10 cellular contexts compared by ENCODE assay signal in the genomic region with DNA sequence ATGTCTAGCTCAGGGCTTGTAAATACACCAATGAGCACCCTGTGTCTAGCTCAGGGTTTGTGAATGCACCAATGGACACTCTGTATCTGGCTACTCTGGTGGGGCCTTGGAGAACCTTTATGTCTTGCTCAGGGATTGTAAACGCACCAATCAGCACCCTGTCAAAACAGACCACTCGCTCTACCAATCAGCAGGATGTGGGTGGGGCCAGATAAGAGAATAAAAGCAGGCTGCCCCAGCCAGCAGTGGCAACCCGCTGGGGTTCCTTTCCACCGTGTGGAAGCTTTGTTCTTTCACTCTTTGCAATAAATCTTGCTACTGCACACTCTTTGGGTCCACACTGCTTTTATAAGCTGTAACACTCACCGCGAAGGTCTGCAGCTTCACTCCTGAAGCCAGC. TPM values are rescaled to one million over a fixed set of nuclear protein-coding genes. Genes with fewer than 3 reads are reported as not detected.
DNase-seq lines count a peak whose midpoint lies in the region; ATAC-seq and TF ChIP-seq lines count a peak whose summit lies in the region.
"Not testable (repeated sequence)": the region's sequence is repeated elsewhere in the genome, so short reads cannot be mapped to it uniquely, and the experiment has no call there.
"Had no signal": no experiment of that assay in that cellular context is flagged by ENCODE, and none has a peak within 500 bp of the region (broad histone marks: within the 10 kb centered on the region; RNA-seq: fewer than 3 reads in every experiment).

No MANE protein-coding gene starts in this region.

- not testable (repeated sequence) for H3K36me3 ChIP-seq in neutrophil, upper lobe of left lung

- 0 out of 2 replicates have a peak overlapping the region, but pooled peaks have one; percentile 98 for H3K27ac ChIP-seq in HL-60 (replicated peaks)
- H3K27ac ChIP-seq in neutrophil, result peak overlapping the region; percentile 97
- H3K27ac ChIP-seq in upper lobe of left lung, result peak overlapping the region; percentile 31 to 87 (median 79)

- not testable (repeated sequence) for TF ChIP-seq CTCF in HL-60 (IDR thresholded peaks at IDR 0.05; ENCODE audit: insufficient read depth, low read length); neutrophil (IDR thresholded peaks at IDR 0.05); upper lobe of left lung (IDR thresholded peaks at IDR 0.05)

- peaks cover 38 to 44% of the 10 kb centered on the region in 2 experiments for H3K4me1 ChIP-seq in neutrophil (ENCODE audit: control insufficient read depth in 1 of 2, insufficient read depth in 1 of 2, low read depth in 1 of 2, low read length in 1 of 2)
- peaks cover 11 to 22% (median 14%) of the 10 kb centered on the region in 4 donors for H3K4me1 ChIP-seq in upper lobe of left lung

- peak in 1 of 4 donors; percentile 34 for TF ChIP-seq POLR2A in upper lobe of left lung (IDR thresholded peaks at IDR 0.05)

- H3K9me3 ChIP-seq in neutrophil, upper lobe of left lung: not testable (repeated sequence)

- peaks cover 8 to 12% of the 10 kb centered on the region in 2 donors for H3K36me3 Mint-ChIP-seq in activated T-cell treated with anti-CD3 and anti-CD28 coated beads, Interleukin-2, amount 50 U/mL, for 72 hours (ENCODE audit: insufficient read depth in 2 of 2)
- peaks cover 18% of the 10 kb centered on the region for H3K36me3 Mint-ChIP-seq in activated naive CD8-positive, alpha-beta T cell treated with anti-CD3 and anti-CD28 coated beads, Interleukin-2, amount 50 U/mL, for 24 hours (ENCODE audit: low read depth)
- peaks cover 11 to 26% of the 10 kb centered on the region in 2 donors for H3K36me3 Mint-ChIP-seq in stimulated activated naive B cell treated with anti-CD40 and anti-IgM and Interleukin-4, amounts not matched to agents 10 μg/mL and 1 μg/mL and 100 μg/mL, for 72 hours

- H3K4me3 ChIP-seq in HL-60 (replicated peaks; ENCODE audit: insufficient read depth, low read length), result not testable (repeated sequence)
- H3K4me3 ChIP-seq in neutrophil (ENCODE audit: low read depth in 1 of 2, low read length in 1 of 2) (peak overlapping the region; percentile 58 to 66), upper lobe of left lung (peak overlapping the region in 3 of 4 donors; percentile 11 to 32 (median 14))

- WGBS in upper lobe of left lung, 2 donors, result 77 to 80% methylated on average over 6 of the region's 6 CpGs

- H3K27me3 ChIP-seq in HL-60 (ENCODE audit: insufficient read depth, poor library complexity, severe bottlenecking); upper lobe of left lung: not testable (repeated sequence)
- peaks cover 20% of the 10 kb centered on the region for H3K27me3 ChIP-seq in neutrophil

- DNase-seq in HL-60 (ENCODE audit: low read depth in 1 of 2, low spot score in 1 of 2); upper lobe of left lung: not testable (repeated sequence)
- DNase-seq in activated CD4-positive, alpha-beta T cell treated with anti-CD3 and anti-CD28 coated beads, Interleukin-2, amount 50 U/mL, for 48 hours, result peak; percentile 26 to 38
- peak; percentile 46 to 59 for DNase-seq in activated T-cell treated with anti-CD3 and anti-CD28 coated beads, Interleukin-2, amount 50 U/mL, for 72 hours
- peak; percentile 48 for DNase-seq in activated naive CD8-positive, alpha-beta T cell treated with anti-CD3 and anti-CD28 coated beads, Interleukin-2, amount 50 U/mL, for 24 hours
- peak; percentile 16 for DNase-seq in islet precursor cell
- peak; percentile 50 for DNase-seq in stimulated activated naive B cell treated with anti-CD40 and anti-IgM and Interleukin-4, amounts not matched to agents 10 μg/mL and 1 μg/mL and 100 μg/mL, for 72 hours

- peak overlapping the region; percentile 36 for H3K27ac Mint-ChIP-seq in activated T-cell treated with anti-CD3 and anti-CD28 coated beads, Interleukin-2, amount 50 U/mL, for 72 hours
- H3K27ac Mint-ChIP-seq in activated naive CD8-positive, alpha-beta T cell treated with anti-CD3 and anti-CD28 coated beads, Interleukin-2, amount 50 U/mL, for 24 hours, result peak overlapping the region; percentile 89
- peak overlapping the region; percentile 94 for H3K27ac Mint-ChIP-seq in stimulated activated naive B cell treated with anti-CD40 and anti-IgM and Interleukin-4, amounts not matched to agents 10 μg/mL and 1 μg/mL and 100 μg/mL, for 72 hours

- not testable (repeated sequence) for H3K27me3 Mint-ChIP-seq in activated T-cell treated with anti-CD3 and anti-CD28 coated beads, Interleukin-2, amount 50 U/mL, for 72 hours (ENCODE audit: low read depth); activated naive CD8-positive, alpha-beta T cell treated with anti-CD3 and anti-CD28 coated beads, Interleukin-2, amount 50 U/mL, for 24 hours
- H3K27me3 Mint-ChIP-seq in stimulated activated naive B cell treated with anti-CD40 and anti-IgM and Interleukin-4, amounts not matched to agents 10 μg/mL and 1 μg/mL and 100 μg/mL, for 72 hours, result peaks cover 8 to 15% of the 10 kb centered on the region in 2 donors

- peaks cover 60% of the 10 kb centered on the region for H3K4me1 Mint-ChIP-seq in activated T-cell treated with anti-CD3 and anti-CD28 coated beads, Interleukin-2, amount 50 U/mL, for 72 hours (ENCODE audit: low read depth)
- peaks cover 54% of the 10 kb centered on the region for H3K4me1 Mint-ChIP-seq in activated naive CD8-positive, alpha-beta T cell treated with anti-CD3 and anti-CD28 coated beads, Interleukin-2, amount 50 U/mL, for 24 hours
- peaks cover 20 to 30% of the 10 kb centered on the region in 2 donors for H3K4me1 Mint-ChIP-seq in stimulated activated naive B cell treated with anti-CD40 and anti-IgM and Interleukin-4, amounts not matched to agents 10 μg/mL and 1 μg/mL and 100 μg/mL, for 72 hours

- not testable (repeated sequence) for TF ChIP-seq EP300 in upper lobe of left lung (IDR thresholded peaks at IDR 0.05)

- H3K9me3 Mint-ChIP-seq in activated T-cell treated with anti-CD3 and anti-CD28 coated beads, Interleukin-2, amount 50 U/mL, for 72 hours, result not testable (repeated sequence)
- peaks cover 19% of the 10 kb centered on the region for H3K9me3 Mint-ChIP-seq in activated naive CD8-positive, alpha-beta T cell treated with anti-CD3 and anti-CD28 coated beads, Interleukin-2, amount 50 U/mL, for 24 hours
- H3K9me3 Mint-ChIP-seq in stimulated activated naive B cell treated with anti-CD40 and anti-IgM and Interleukin-4, amounts not matched to agents 10 μg/mL and 1 μg/mL and 100 μg/mL, for 72 hours, result peaks cover 11 to 13% of the 10 kb centered on the region in 2 donors

- peak overlapping the region; percentile 84 to 97 for H3K4me3 Mint-ChIP-seq in activated T-cell treated with anti-CD3 and anti-CD28 coated beads, Interleukin-2, amount 50 U/mL, for 72 hours
- peak overlapping the region; percentile 88 for H3K4me3 Mint-ChIP-seq in activated naive CD8-positive, alpha-beta T cell treated with anti-CD3 and anti-CD28 coated beads, Interleukin-2, amount 50 U/mL, for 24 hours
- peak overlapping the region; percentile 84 to 86 for H3K4me3 Mint-ChIP-seq in stimulated activated naive B cell treated with anti-CD40 and anti-IgM and Interleukin-4, amounts not matched to agents 10 μg/mL and 1 μg/mL and 100 μg/mL, for 72 hours

- not testable (repeated sequence) for ATAC-seq in activated T-cell treated with anti-CD3 and anti-CD28 coated beads, Interleukin-2, amount 50 U/mL, for 72 hours (replicated peaks in 1 of 2); activated naive CD8-positive, alpha-beta T cell treated with anti-CD3 and anti-CD28 coated beads, Interleukin-2, amount 50 U/mL, for 24 hours; upper lobe of left lung (ENCODE audit: low FRiP score in 2 of 2)
- ATAC-seq in stimulated activated naive B cell treated with anti-CD40 and anti-IgM and Interleukin-4, amounts not matched to agents 10 μg/mL and 1 μg/mL and 100 μg/mL, for 72 hours (replicated peaks), result peak in 1 of 2 donors; percentile 5

RNA-seq across cellular contexts. Expression of a gene that starts 9.2 kb away (rescaled TPM):
- 1 to 10 TPM in 1 of 2 donors, under 1 TPM in 1; 0.70 to 1.6 TPM for total RNA-seq in activated T-cell treated with anti-CD3 and anti-CD28 coated beads, Interleukin-2, amount 50 U/mL, for 72 hours
- total RNA-seq in upper lobe of left lung, result 1 to 10 TPM; 3.2 to 9.4 (median 4.8) TPM
- total RNA-seq: glomerular endothelial cell, neural crest cell had no signal

Comparison
In these comparisons a context has a peak if more than half of its experiments do, and no peak if none do; other contexts are left out.
1. H3K27ac Mint-ChIP-seq: peak in every context shown above with its lines; median percentile 94 in stimulated activated naive B cell treated with anti-CD40 and anti-IgM and Interleukin-4, amounts not matched to agents 10 μg/mL and 1 μg/mL and 100 μg/mL, for 72 hours; 89 in activated naive CD8-positive, alpha-beta T cell treated with anti-CD3 and anti-CD28 coated beads, Interleukin-2, amount 50 U/mL, for 24 hours; 36 in activated T-cell treated with anti-CD3 and anti-CD28 coated beads, Interleukin-2, amount 50 U/mL, for 72 hours.